In the genomic region with DNA sequence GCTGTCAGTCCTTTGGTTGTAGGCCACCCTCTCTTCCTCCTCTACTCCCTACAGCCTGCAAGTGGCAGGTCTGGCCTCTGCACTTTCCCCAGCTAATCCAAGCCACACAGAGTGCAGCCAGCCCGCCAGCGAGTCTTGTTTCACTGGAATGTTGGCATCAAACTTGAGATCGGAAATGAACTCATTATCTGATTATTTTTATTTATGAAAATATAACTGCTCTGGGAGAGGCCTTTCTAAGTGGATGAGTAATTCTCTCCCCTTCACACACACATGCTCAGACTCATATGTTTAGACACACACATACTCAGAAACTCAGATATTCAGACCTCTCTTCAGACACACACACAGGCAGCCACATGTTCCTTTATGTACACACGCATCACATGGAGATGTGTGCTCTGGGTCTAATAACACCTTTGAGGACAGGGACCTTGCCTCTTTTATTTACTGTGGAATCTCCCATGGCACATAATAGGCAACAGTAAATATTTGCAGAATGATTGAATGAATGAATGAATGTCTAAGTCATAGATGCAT, we compare ENCODE assay signal across 8 cellular contexts.
DNase-seq lines count a peak whose midpoint lies in the region; ATAC-seq and TF ChIP-seq lines count a peak whose summit lies in the region.

No MANE protein-coding gene starts in this region.

- TF ChIP-seq POLR2A in Peyer's patch (IDR thresholded peaks at IDR 0.05), result no peak

- peak overlapping the region; percentile 20 to 79 (median 68) for H3K27ac ChIP-seq in Peyer's patch

- no peak overlapping the region for H3K4me3 ChIP-seq in AG10803 (ENCODE audit: low read length)
- no peak overlapping the region for H3K4me3 ChIP-seq in Peyer's patch

- no peaks in the 10 kb centered on the region for H3K36me3 Mint-ChIP-seq in osteocyte (ENCODE audit: unreplicated experiment)

- H3K4me1 ChIP-seq in Peyer's patch, result peaks cover 0 to 27% (median 3%) of the 10 kb centered on the region in 4 donors

- no peaks in the 10 kb centered on the region for H3K27me3 ChIP-seq in Peyer's patch

- ATAC-seq in GM18873 (IDR thresholded peaks at IDR 0.05; ENCODE audit: low FRiP score, unreplicated experiment), result no peak

- peak; percentile 40 for TF ChIP-seq CTCF in AG10803 (conservative IDR thresholded peaks at IDR 0.05; ENCODE audit: low read length)
- no peak for TF ChIP-seq CTCF in Peyer's patch (IDR thresholded peaks at IDR 0.05)
- TF ChIP-seq CTCF in osteocyte (IDR thresholded peaks at IDR 0.05), result no peak

- H3K9me3 ChIP-seq in Peyer's patch, result no peaks in the 10 kb centered on the region

- DNase-seq in AG10803 (ENCODE audit: low read depth) (peak; percentile 98), Peyer's patch (peak; percentile 36 to 77 (median 60)), fibroblast of gingiva (ENCODE audit: low read depth) (peak; percentile 96), osteocyte (ENCODE audit: extremely low spot score, unreplicated experiment) (no peak), DMS114 treated with DMSO at 0.1 percent for 48 hours (lab: John Stamatoyannopoulos, UW; ENCODE audit: unreplicated experiment) (no peak), HK-2 (ENCODE audit: unreplicated experiment) (no peak), NK-92 (lab: John Stamatoyannopoulos, UW; ENCODE audit: unreplicated experiment) (no peak)

- no peaks in the 10 kb centered on the region for H3K27me3 Mint-ChIP-seq in osteocyte (ENCODE audit: unreplicated experiment)

- no peak overlapping the region for H3K4me3 Mint-ChIP-seq in osteocyte (ENCODE audit: unreplicated experiment)

- H3K4me1 Mint-ChIP-seq in osteocyte (ENCODE audit: unreplicated experiment), result peaks cover 75% of the 10 kb centered on the region

- H3K9me3 Mint-ChIP-seq in osteocyte (ENCODE audit: unreplicated experiment), result no peaks in the 10 kb centered on the region

- H3K36me3 ChIP-seq in Peyer's patch, result no peaks in the 10 kb centered on the region

- peak overlapping the region; percentile 85 for H3K27ac Mint-ChIP-seq in osteocyte (ENCODE audit: unreplicated experiment)

Comparison
In these comparisons a context has a peak if more than half of its experiments do, and no peak if none do; other contexts are left out.
1. DNase-seq: peak in AG10803 (single experiment), Peyer's patch (3 of 3) and fibroblast of gingiva (single experiment); none in osteocyte (single experiment), DMS114 treated with DMSO at 0.1 percent for 48 hours (single experiment), HK-2 (single experiment) and NK-92 (single experiment).